Comparison of ENCODE assay signal across 23 cellular contexts in the genomic region with DNA sequence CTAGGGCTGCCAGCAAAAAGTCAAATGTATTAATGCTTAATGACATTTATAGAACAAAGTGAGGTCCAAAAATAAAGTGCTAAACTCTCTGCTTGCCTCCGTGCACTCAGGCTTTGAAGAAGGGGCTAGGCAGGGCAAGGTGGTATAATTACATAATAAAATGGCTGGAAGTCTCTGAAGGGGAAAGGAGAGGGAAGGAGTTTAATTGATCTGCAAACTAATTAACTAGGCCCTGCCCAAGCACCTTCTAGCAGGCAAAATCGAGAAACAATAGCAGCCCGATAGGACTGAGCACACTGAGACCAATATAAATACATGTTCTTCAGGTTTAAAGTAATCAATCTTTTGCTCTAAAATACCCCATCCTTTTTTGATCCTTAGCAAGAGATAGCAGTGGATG. TPM values are rescaled to one million over a fixed set of nuclear protein-coding genes. Genes with fewer than 3 reads are reported as not detected.
"Had no signal": no experiment of that assay in that cellular context is flagged by ENCODE, and none has a peak within 500 bp of the region (broad histone marks: within the 10 kb centered on the region; RNA-seq: fewer than 3 reads in every experiment).

No MANE protein-coding gene starts in this region.

- DNase-seq: activated CD4-positive, alpha-beta T cell treated with anti-CD3 and anti-CD28 coated beads, Interleukin-2, amount 50 U/mL, for 1 hour; activated CD4-positive, CD25-positive, alpha-beta regulatory T cell treated with anti-CD3 and anti-CD28 coated beads, Interleukin-2, amount 50 U/mL, for 72 hours; activated CD8-positive, alpha-beta T cell treated with anti-CD3 and anti-CD28 coated beads, Interleukin-2, amount 10 ng/mL, durations not matched to agents 7 days and 5 days; activated gamma-delta T cell treated with Interleukin-2 at 50 U/mL for 16 hours; aorta; caudate nucleus; dermis blood vessel endothelial cell; effector memory CD8-positive, alpha-beta T cell; glutamatergic neuron; immature natural killer cell; left lung; natural killer cell; right cardiac atrium; stimulated activated CD4-positive, alpha-beta T cell treated with anti-CD3 and anti-CD28 coated beads, Interleukin-4, amount 100 ng/mL, for 4 hours; substantia nigra; tibial artery had no signal

- H3K27me3 Mint-ChIP-seq: activated naive CD4-positive, alpha-beta T cell treated with anti-CD3 and anti-CD28 coated beads, Interleukin-2, amount 50 U/mL, for 24 hours; effector memory CD8-positive, alpha-beta T cell; stimulated activated naive CD8-positive, alpha-beta T cell treated with anti-CD3 and anti-CD28 coated beads, Interleukin-15, Interleukin-2, amounts not matched to agents 100 ng/mL and 50 ng/mL, for 24 hours had no signal

- ATAC-seq: activated CD8-positive, alpha-beta T cell treated with anti-CD3 and anti-CD28 coated beads, Interleukin-2, amount 10 ng/mL, durations not matched to agents 7 days and 5 days; effector memory CD8-positive, alpha-beta T cell; left lung; natural killer cell; right cardiac atrium had no signal

- H3K4me1 Mint-ChIP-seq: brain, mesothelial cell of epicardium had no signal

- H3K4me3 Mint-ChIP-seq: activated CD8-positive, alpha-beta T cell treated with anti-CD3 and anti-CD28 coated beads, Interleukin-2, amount 10 ng/mL, durations not matched to agents 7 days and 5 days; activated naive CD4-positive, alpha-beta T cell treated with anti-CD3 and anti-CD28 coated beads, Interleukin-2, amount 50 U/mL, for 24 hours; activated T-helper 1 cell treated with anti-CD3 and anti-CD28 coated beads, Interleukin-12 subunit alpha, Interleukin-12 subunit beta, Interleukin-2, Interleukin-4 antibody, amounts not matched to agents 30 ng/mL and 10 ng/mL and 1 ng/mL, durations not matched to agents 14 hours and 24 hours and 36 hours; brain; effector memory CD8-positive, alpha-beta T cell; immature natural killer cell; mesothelial cell of epicardium; natural killer cell; stimulated activated naive CD8-positive, alpha-beta T cell treated with anti-CD3 and anti-CD28 coated beads, Interleukin-15, Interleukin-2, amounts not matched to agents 100 ng/mL and 50 ng/mL, for 24 hours; T-helper 2 cell treated with Interferon-gamma antibody and Interleukin-4, amounts not matched to agents 5 μg/mL and 100 μg/mL, for 36 hours had no signal

- H3K27ac Mint-ChIP-seq: activated CD8-positive, alpha-beta T cell treated with anti-CD3 and anti-CD28 coated beads, Interleukin-2, amount 10 ng/mL, durations not matched to agents 7 days and 5 days; activated naive CD4-positive, alpha-beta T cell treated with anti-CD3 and anti-CD28 coated beads, Interleukin-2, amount 50 U/mL, for 24 hours; activated T-helper 1 cell treated with anti-CD3 and anti-CD28 coated beads, Interleukin-12 subunit alpha, Interleukin-12 subunit beta, Interleukin-2, Interleukin-4 antibody, amounts not matched to agents 30 ng/mL and 10 ng/mL and 1 ng/mL, durations not matched to agents 14 hours and 24 hours and 36 hours; brain; mesothelial cell of epicardium; natural killer cell; stimulated activated naive CD8-positive, alpha-beta T cell treated with anti-CD3 and anti-CD28 coated beads, Interleukin-15, Interleukin-2, amounts not matched to agents 100 ng/mL and 50 ng/mL, for 24 hours had no signal

- H3K9me3 Mint-ChIP-seq: activated naive CD4-positive, alpha-beta T cell treated with anti-CD3 and anti-CD28 coated beads, Interleukin-2, amount 50 U/mL, for 24 hours; activated T-helper 1 cell treated with anti-CD3 and anti-CD28 coated beads, Interleukin-12 subunit alpha, Interleukin-12 subunit beta, Interleukin-2, Interleukin-4 antibody, amounts not matched to agents 30 ng/mL and 10 ng/mL and 1 ng/mL, durations not matched to agents 14 hours and 24 hours and 36 hours; brain; effector memory CD8-positive, alpha-beta T cell; immature natural killer cell; mesothelial cell of epicardium; natural killer cell; stimulated activated naive CD8-positive, alpha-beta T cell treated with anti-CD3 and anti-CD28 coated beads, Interleukin-15, Interleukin-2, amounts not matched to agents 100 ng/mL and 50 ng/mL, for 24 hours; T-helper 2 cell treated with Interferon-gamma antibody and Interleukin-4, amounts not matched to agents 5 μg/mL and 100 μg/mL, for 36 hours had no signal

RNA-seq across cellular contexts. Expression of gene MEGF11, which starts 52.8 kb away (rescaled TPM):
- total RNA-seq: activated CD8-positive, alpha-beta T cell treated with anti-CD3 and anti-CD28 coated beads, Interleukin-2, amount 10 ng/mL, durations not matched to agents 7 days and 5 days; activated T-helper 1 cell treated with anti-CD3 and anti-CD28 coated beads, Interleukin-12 subunit alpha, Interleukin-12 subunit beta, Interleukin-2, Interleukin-4 antibody, amounts not matched to agents 30 ng/mL and 10 ng/mL and 1 ng/mL, durations not matched to agents 14 hours and 24 hours and 36 hours; aorta; dermis blood vessel endothelial cell; natural killer cell; osteocyte had no signal
